ENCODE assay signal across 25 cellular contexts in genomic region chr22:27086080-27086479, GRCh38.
"Had no signal": no experiment of that assay in that cellular context is flagged by ENCODE, and none has a peak within 500 bp of the region (broad histone marks: within the 10 kb centered on the region; RNA-seq: fewer than 3 reads in every experiment).

No MANE protein-coding gene starts in this region.

- H3K9me3 ChIP-seq: colonic mucosa, pancreas, right lobe of liver, suprapubic skin, thyroid gland had no signal

- ATAC-seq: esophagus mucosa; gastroesophageal sphincter; heart right ventricle; left lobe of liver; natural killer cell; pancreas; right lobe of liver; stimulated activated naive B cell treated with anti-CD40 and anti-IgM and Interleukin-4, amounts not matched to agents 10 μg/mL and 1 μg/mL and 100 μg/mL, for 72 hours had no signal

- H3K27ac ChIP-seq: colonic mucosa, epithelial cell of prostate, gastroesophageal sphincter, heart right ventricle, pancreas, right lobe of liver, suprapubic skin, thyroid gland had no signal

- H3K4me3 ChIP-seq: colonic mucosa, gastroesophageal sphincter, heart right ventricle, lung, pancreas, right lobe of liver, suprapubic skin, thyroid gland had no signal

- H3K36me3 Mint-ChIP-seq: memory B cell; natural killer cell; stimulated activated naive B cell treated with anti-CD40 and anti-IgM and Interleukin-4, amounts not matched to agents 10 μg/mL and 1 μg/mL and 100 μg/mL, for 72 hours had no signal

- H3K4me1 ChIP-seq: colonic mucosa, heart right ventricle, pancreas, right lobe of liver, thyroid gland had no signal

- H3K4me3 Mint-ChIP-seq: central memory CD8-positive, alpha-beta T cell; dendritic cell treated with granulocyte-macrophage colony-stimulating factor and Interleukin-4, amounts not matched to agents 40 ng/mL and 50 ng/mL, for 4 days; endodermal cell; memory B cell; natural killer cell; stimulated activated naive B cell treated with anti-CD40 and anti-IgM and Interleukin-4, amounts not matched to agents 10 μg/mL and 1 μg/mL and 100 μg/mL, for 72 hours; stimulated activated naive CD8-positive, alpha-beta T cell treated with anti-CD3 and anti-CD28 coated beads, Interleukin-15, Interleukin-2, amounts not matched to agents 100 ng/mL and 50 ng/mL, for 24 hours had no signal

- DNase-seq: colonic mucosa; effector CD8-positive, alpha-beta T cell; foreskin fibroblast; heart right ventricle; hippocampal formation; natural killer cell; pancreas; right lobe of liver; small intestine; stimulated activated CD4-positive, alpha-beta T cell treated with anti-CD3 and anti-CD28 coated beads, Interleukin-15, amount 100 ng/mL, for 24 hours; stimulated activated CD4-positive, alpha-beta T cell treated with anti-CD3 and anti-CD28 coated beads, Interleukin-2, amount 100 ng/mL, for 48 hours; stimulated activated naive B cell treated with anti-CD40 and anti-IgM and Interleukin-4, amounts not matched to agents 10 μg/mL and 1 μg/mL and 100 μg/mL, for 72 hours; thyroid gland; trophoblast cell had no signal

- H3K27me3 ChIP-seq: colonic mucosa, right lobe of liver, thyroid gland had no signal

- H3K9me3 Mint-ChIP-seq: central memory CD8-positive, alpha-beta T cell; dendritic cell treated with granulocyte-macrophage colony-stimulating factor and Interleukin-4, amounts not matched to agents 40 ng/mL and 50 ng/mL, for 4 days; endodermal cell; natural killer cell; stimulated activated naive B cell treated with anti-CD40 and anti-IgM and Interleukin-4, amounts not matched to agents 10 μg/mL and 1 μg/mL and 100 μg/mL, for 72 hours; stimulated activated naive CD8-positive, alpha-beta T cell treated with anti-CD3 and anti-CD28 coated beads, Interleukin-15, Interleukin-2, amounts not matched to agents 100 ng/mL and 50 ng/mL, for 24 hours had no signal

- H3K4me1 Mint-ChIP-seq: central memory CD8-positive, alpha-beta T cell; memory B cell; natural killer cell; stimulated activated naive B cell treated with anti-CD40 and anti-IgM and Interleukin-4, amounts not matched to agents 10 μg/mL and 1 μg/mL and 100 μg/mL, for 72 hours had no signal

- H3K27ac Mint-ChIP-seq: dendritic cell treated with granulocyte-macrophage colony-stimulating factor and Interleukin-4, amounts not matched to agents 40 ng/mL and 50 ng/mL, for 4 days; endodermal cell; memory B cell; natural killer cell; stimulated activated naive B cell treated with anti-CD40 and anti-IgM and Interleukin-4, amounts not matched to agents 10 μg/mL and 1 μg/mL and 100 μg/mL, for 72 hours; stimulated activated naive CD8-positive, alpha-beta T cell treated with anti-CD3 and anti-CD28 coated beads, Interleukin-15, Interleukin-2, amounts not matched to agents 100 ng/mL and 50 ng/mL, for 24 hours had no signal

- H3K36me3 ChIP-seq: colonic mucosa, gastroesophageal sphincter, heart right ventricle, pancreas, right lobe of liver, suprapubic skin, thyroid gland had no signal
